In the genomic region with DNA sequence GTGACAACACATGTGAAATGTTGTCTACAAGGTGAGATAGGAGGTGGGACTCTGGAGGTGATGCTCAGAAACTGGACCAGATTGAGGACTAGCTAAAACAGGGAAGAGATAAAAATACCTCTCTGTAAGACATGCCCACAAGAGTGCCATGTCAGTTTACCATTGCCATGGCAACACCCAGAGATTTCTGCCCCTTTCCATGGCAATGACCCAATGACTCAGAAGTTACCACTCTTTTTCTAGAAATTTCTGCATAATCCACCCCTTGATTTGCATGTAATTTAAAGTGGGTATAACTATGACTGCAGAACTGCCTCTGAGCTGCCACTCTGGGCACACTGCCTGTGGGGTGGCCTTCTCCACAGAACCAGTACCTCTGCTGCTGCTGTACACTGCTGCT, we compare ENCODE assay signal across 12 cellular contexts. TPM values are rescaled to one million over a fixed set of nuclear protein-coding genes. Genes with fewer than 3 reads are reported as not detected.
DNase-seq lines count a peak whose midpoint lies in the region; ATAC-seq and TF ChIP-seq lines count a peak whose summit lies in the region.
"Had no signal": no experiment of that assay in that cellular context is flagged by ENCODE, and none has a peak within 500 bp of the region (broad histone marks: within the 10 kb centered on the region; RNA-seq: fewer than 3 reads in every experiment).

No MANE protein-coding gene starts in this region.

- peaks cover 52% of the 10 kb centered on the region for H3K4me1 Mint-ChIP-seq in activated CD4-positive, alpha-beta memory T cell treated with anti-CD3 and anti-CD28 coated beads for 36 hours (ENCODE audit: low read depth)

- H3K36me3 ChIP-seq in mucosa of rectum (ENCODE audit: control insufficient read depth in 2 of 2, insufficient read depth in 2 of 2, low read length in 2 of 2) (no peaks in the 10 kb centered on the region), left ventricle myocardium inferior (no peaks in the 10 kb centered on the region)
- H3K36me3 ChIP-seq: left lung, transverse colon had no signal

- no peaks in the 10 kb centered on the region for H3K4me1 ChIP-seq in mucosa of rectum (ENCODE audit: control insufficient read depth in 2 of 2, insufficient read depth in 2 of 2, low read length in 2 of 2)
- H3K4me1 ChIP-seq in left ventricle myocardium inferior: no peaks in the 10 kb centered on the region
- H3K4me1 ChIP-seq: left lung had no signal

- H3K27me3 ChIP-seq in mucosa of rectum (ENCODE audit: control insufficient read depth in 2 of 2, insufficient read depth in 2 of 2, low read length in 2 of 2) (no peaks in the 10 kb centered on the region), left ventricle myocardium inferior (ENCODE audit: low read depth) (no peaks in the 10 kb centered on the region)
- H3K27me3 ChIP-seq: left lung, transverse colon had no signal

- no peak overlapping the region for H3K4me3 ChIP-seq in mucosa of rectum (ENCODE audit: low read length in 2 of 2)
- no peak overlapping the region for H3K4me3 ChIP-seq in left ventricle myocardium inferior
- H3K4me3 ChIP-seq: left lung, transverse colon had no signal

- DNase-seq in activated CD4-positive, CD25-positive, alpha-beta regulatory T cell (lab: John Stamatoyannopoulos, UW): no peak
- peak; percentile 56 for DNase-seq in activated CD4-positive, alpha-beta memory T cell treated with anti-CD3 and anti-CD28 coated beads for 36 hours
- DNase-seq in left ventricle myocardium inferior (no peak), NCI-H524 (lab: John Stamatoyannopoulos, UW) (no peak)
- DNase-seq: left lung, NCI-H524 treated with DMSO at 0.1 percent for 48 hours, transverse colon had no signal

- peak; percentile 30 for TF ChIP-seq POLR2A in GM18526 (IDR thresholded peaks at IDR 0.05; ENCODE audit: extremely low read depth, insufficient read length)

- H3K9me3 ChIP-seq in mucosa of rectum (ENCODE audit: control insufficient read depth in 2 of 2, low read length in 2 of 2) (no peaks in the 10 kb centered on the region), left ventricle myocardium inferior (replicated peaks) (no peaks in the 10 kb centered on the region)
- H3K9me3 ChIP-seq: left lung, transverse colon had no signal

- no peak for TF ChIP-seq CTCF in left ventricle myocardium inferior (IDR thresholded peaks at IDR 0.05; ENCODE audit: borderline replicate concordance)

- peak; percentile 37 to 48 for ATAC-seq in activated CD4-positive, CD25-positive, alpha-beta regulatory T cell treated with anti-CD3 and anti-CD28 coated beads, Interleukin-2, amount 50 U/mL, for 24 hours
- ATAC-seq in HG02759 (IDR thresholded peaks at IDR 0.05; ENCODE audit: unreplicated experiment): no peak
- ATAC-seq: left lung had no signal

- POLR2A ChIA-PET in activated CD4-positive, alpha-beta memory T cell treated with anti-CD3 and anti-CD28 coated beads for 36 hours (lab: Charles Lee): interaction anchor here (2.1 kb wide), 1 partner anchor 29 kb away, joined by 8 read pairs; no protein-coding TSS in a partner anchor

- CTCF ChIA-PET in activated CD4-positive, alpha-beta memory T cell treated with anti-CD3 and anti-CD28 coated beads for 36 hours (lab: Charles Lee): interaction anchor here (0.5 to 3.1 kb wide), 2 partner anchors 11 to 1191 kb away, joined by 3 to 18 read pairs; no protein-coding TSS in a partner anchor

- no peaks in the 10 kb centered on the region for H3K27me3 Mint-ChIP-seq in activated CD4-positive, alpha-beta memory T cell treated with anti-CD3 and anti-CD28 coated beads for 36 hours

- H3K27ac Mint-ChIP-seq in activated CD4-positive, alpha-beta memory T cell treated with anti-CD3 and anti-CD28 coated beads for 36 hours: peak overlapping the region; percentile 69

- no peak overlapping the region for H3K4me3 Mint-ChIP-seq in activated CD4-positive, alpha-beta memory T cell treated with anti-CD3 and anti-CD28 coated beads for 36 hours

- no peaks in the 10 kb centered on the region for H3K9me3 Mint-ChIP-seq in activated CD4-positive, alpha-beta memory T cell treated with anti-CD3 and anti-CD28 coated beads for 36 hours

- intact Hi-C loops in activated CD4-positive, alpha-beta memory T cell treated with anti-CD3 and anti-CD28 coated beads for 36 hours (cut with micrococcal nuclease): loop anchor here (5.0 kb wide), 2 partner anchors 101 to 116 kb away; partner anchors contain the start of genes ABHD17B and C9orf85
- intact Hi-C loops in left ventricle myocardium inferior (cut with micrococcal nuclease): no loop called here

- H3K27ac ChIP-seq in mucosa of rectum (ENCODE audit: low read depth in 2 of 2, low read length in 2 of 2) (peak overlapping the region; percentile 41 to 59), left ventricle myocardium inferior (replicated peaks) (no peak overlapping the region)
- H3K27ac ChIP-seq: 22Rv1, left lung had no signal

- H3K9ac ChIP-seq in mucosa of rectum (ENCODE audit: low read depth in 1 of 2, low read length in 2 of 2): no peak overlapping the region

- H3K36me3 Mint-ChIP-seq in activated CD4-positive, alpha-beta memory T cell treated with anti-CD3 and anti-CD28 coated beads for 36 hours: no peaks in the 10 kb centered on the region

RNA-seq across cellular contexts. Expression of gene CEMIP2, which starts 28.1 kb away (rescaled TPM):
- 10 to 100 TPM; 56.5 to 70.1 TPM for total RNA-seq in activated CD4-positive, alpha-beta memory T cell treated with anti-CD3 and anti-CD28 coated beads for 36 hours
- 11.7 TPM for total RNA-seq in left ventricle myocardium inferior
